In genomic region chr17:38879878-38880727, GRCh38 we compare ENCODE assay signal across 8 cellular contexts. TPM values are rescaled to one million over a fixed set of nuclear protein-coding genes. Genes with fewer than 3 reads are reported as not detected.
A peak's percentile ranks its signal among the peaks of the same experiment; 100 is the strongest.
DNase-seq lines count a peak whose midpoint lies in the region; ATAC-seq and TF ChIP-seq lines count a peak whose summit lies in the region.

No MANE protein-coding gene starts in this region.

- POLR2A ChIA-PET in activated B cell treated with CpG ODN at 0.5 μM for 24 hours (lab: Charles Lee) = interaction anchor here (1.1 to 4.1 kb wide), 5 partner anchors 9 to 26 kb away, joined by 3 to 16 read pairs (median 4); partner anchors contain the start of genes LASP1 and RPL23

- ATAC-seq in activated B cell treated with CpG ODN at 0.5 μM for 24 hours (ENCODE audit: low read depth) = no peak
- ATAC-seq in GM19463 (IDR thresholded peaks at IDR 0.05; ENCODE audit: unreplicated experiment) = no peak
- no peak for ATAC-seq in HG03432 (IDR thresholded peaks at IDR 0.05; ENCODE audit: unreplicated experiment)

- peak; percentile 59 for DNase-seq in activated CD8-positive, alpha-beta memory T cell treated with anti-CD3 and anti-CD28 coated beads for 24 hours
- DNase-seq in activated CD8-positive, alpha-beta memory T cell treated with anti-CD3 and anti-CD28 coated beads, Interleukin-2, amount 50 U/mL, for 48 hours = no peak
- DNase-seq in activated B cell treated with CpG ODN at 0.5 μM for 24 hours (no peak), foreskin melanocyte (peak; percentile 87), progenitor cell of endocrine pancreas (ENCODE audit: low spot score, unreplicated experiment) (no peak), COR-L47 (lab: John Stamatoyannopoulos, UW) (no peak)

- no peak overlapping the region for H3K4me3 Mint-ChIP-seq in activated B cell treated with CpG ODN at 0.5 μM for 24 hours
- peak overlapping the region; percentile 29 for H3K4me3 Mint-ChIP-seq in progenitor cell of endocrine pancreas (ENCODE audit: low read depth)

- CTCF ChIA-PET in activated B cell treated with CpG ODN at 0.5 μM for 24 hours (lab: Charles Lee) = no interaction called here

- peak overlapping the region; percentile 30 for H3K27ac Mint-ChIP-seq in activated B cell treated with CpG ODN at 0.5 μM for 24 hours
- H3K27ac Mint-ChIP-seq in progenitor cell of endocrine pancreas = peak overlapping the region; percentile 80

- intact Hi-C loops in activated B cell treated with CpG ODN at 0.5 μM for 24 hours (cut with micrococcal nuclease) = no loop called here

- H3K27me3 Mint-ChIP-seq in activated B cell treated with CpG ODN at 0.5 μM for 24 hours (no peaks in the 10 kb centered on the region), progenitor cell of endocrine pancreas (no peaks in the 10 kb centered on the region)

- H3K36me3 Mint-ChIP-seq in activated B cell treated with CpG ODN at 0.5 μM for 24 hours (ENCODE audit: low read depth) (peaks cover 60% of the 10 kb centered on the region), progenitor cell of endocrine pancreas (ENCODE audit: insufficient read depth) (peaks cover 15% of the 10 kb centered on the region)

- TF ChIP-seq CTCF in activated B cell treated with CpG ODN at 0.5 μM for 24 hours (IDR thresholded peaks at IDR 0.05) (no peak), progenitor cell of endocrine pancreas (IDR thresholded peaks at IDR 0.05; ENCODE audit: unreplicated experiment) (no peak)

- peaks cover 86% of the 10 kb centered on the region for H3K4me1 Mint-ChIP-seq in activated B cell treated with CpG ODN at 0.5 μM for 24 hours
- H3K4me1 Mint-ChIP-seq in progenitor cell of endocrine pancreas (ENCODE audit: low read depth) = peaks cover 33% of the 10 kb centered on the region

- no peaks in the 10 kb centered on the region for H3K9me3 Mint-ChIP-seq in activated B cell treated with CpG ODN at 0.5 μM for 24 hours
- H3K9me3 Mint-ChIP-seq in progenitor cell of endocrine pancreas (ENCODE audit: low read depth) = no peaks in the 10 kb centered on the region

RNA-seq across cellular contexts. Expression of gene LASP1, which starts 10.2 kb away (rescaled TPM):
- total RNA-seq in activated B cell treated with CpG ODN at 0.5 μM for 24 hours (117 and 127 TPM in 2 replicates), progenitor cell of endocrine pancreas (134 and 135 TPM in 2 replicates)

RNA-seq across cellular contexts. Expression of gene RPL23, which starts 26.6 kb away (rescaled TPM):
- total RNA-seq in activated B cell treated with CpG ODN at 0.5 μM for 24 hours (2,652 and 3,293 TPM in 2 replicates), progenitor cell of endocrine pancreas (1,623 and 1,642 TPM in 2 replicates)

RNA-seq across cellular contexts. Expression of gene CWC25, which starts 55.0 kb away (rescaled TPM):
- total RNA-seq in activated B cell treated with CpG ODN at 0.5 μM for 24 hours (35.6 and 38.3 TPM in 2 replicates), progenitor cell of endocrine pancreas (17.1 and 19.9 TPM in 2 replicates)

Comparison
In these comparisons a context has a peak if more than half of its experiments do, and no peak if none do; other contexts are left out.
1. DNase-seq: peak in activated CD8-positive, alpha-beta memory T cell treated with anti-CD3 and anti-CD28 coated beads for 24 hours (single experiment) and foreskin melanocyte (single experiment); none in activated CD8-positive, alpha-beta memory T cell treated with anti-CD3 and anti-CD28 coated beads, Interleukin-2, amount 50 U/mL, for 48 hours (single experiment), activated B cell treated with CpG ODN at 0.5 μM for 24 hours (single experiment), progenitor cell of endocrine pancreas (single experiment) and COR-L47 (single experiment).